Comparison of ENCODE assay signal across 8 cellular contexts in genomic region chr2:214808481-214808931, GRCh38. TPM values are rescaled to one million over a fixed set of nuclear protein-coding genes. Genes with fewer than 3 reads are reported as not detected.
A peak's percentile ranks its signal among the peaks of the same experiment; 100 is the strongest.
DNase-seq lines count a peak whose midpoint lies in the region; ATAC-seq and TF ChIP-seq lines count a peak whose summit lies in the region.

No MANE protein-coding gene starts in this region.

- H3K4me2 ChIP-seq in HCT116 (ENCODE audit: low read length), result peak overlapping the region; percentile 86

- ATAC-seq in HCT116 (no peak), GM19452 (IDR thresholded peaks at IDR 0.05; ENCODE audit: unreplicated experiment) (no peak), HG03457 (IDR thresholded peaks at IDR 0.05; ENCODE audit: unreplicated experiment) (no peak)
- no peak for ATAC-seq in activated naive CD8-positive, alpha-beta T cell treated with anti-CD3 and anti-CD28 coated beads, Interleukin-2, amount 10 ng/mL, durations not matched to agents 7 days and 5 days (ENCODE audit: low read depth)

- peaks cover 56% of the 10 kb centered on the region for H3K79me2 ChIP-seq in HCT116 (ENCODE audit: insufficient read depth, low read length)

- peak overlapping the region; percentile 95 for H3K4me3 Mint-ChIP-seq in activated naive CD8-positive, alpha-beta T cell treated with anti-CD3 and anti-CD28 coated beads, Interleukin-2, amount 10 ng/mL, durations not matched to agents 7 days and 5 days

- H3K36me3 Mint-ChIP-seq in activated naive CD8-positive, alpha-beta T cell treated with anti-CD3 and anti-CD28 coated beads, Interleukin-2, amount 10 ng/mL, durations not matched to agents 7 days and 5 days, result peaks cover 21% of the 10 kb centered on the region

- POLR2A ChIA-PET in A673 (lab: Charles Lee; ENCODE audit: low non-redundant PET) (no interaction called here), HCT116 (lab: Charles Lee) (no interaction called here)
- POLR2A ChIA-PET in activated naive CD8-positive, alpha-beta T cell treated with anti-CD3 and anti-CD28 coated beads, Interleukin-2, amount 10 ng/mL, durations not matched to agents 7 days and 5 days (lab: Charles Lee), result interaction anchor here (1.0 to 1.9 kb wide), 3 partner anchors 503 to 1525 kb away, joined by 3 to 5 read pairs (median 4); partner anchors contain the start of gene ATIC

- H3K36me3 ChIP-seq in A673 (ENCODE audit: insufficient read depth, low read length, poor library complexity, severe bottlenecking), result no peaks in the 10 kb centered on the region
- peaks cover 0 to 5% of the 10 kb centered on the region in 2 experiments; a peak in 1 of 4 replicates for H3K36me3 ChIP-seq in HCT116 (ENCODE audit: control insufficient read depth in 1 of 2, insufficient read depth in 2 of 2, low read length in 2 of 2)
- H3K36me3 ChIP-seq in stomach, result no peaks in the 10 kb centered on the region

- H3K27ac ChIP-seq in A673 (ENCODE audit: low read depth, low read length, poor library complexity, severe bottlenecking), result peak overlapping the region; percentile 96
- H3K27ac ChIP-seq in HCT116 (ENCODE audit: low read depth, low read length), result peak overlapping the region; percentile 91
- H3K27ac ChIP-seq in stomach, result peak overlapping the region; percentile 77 to 98 (median 94)

- no peaks in the 10 kb centered on the region for H3K27me3 Mint-ChIP-seq in activated naive CD8-positive, alpha-beta T cell treated with anti-CD3 and anti-CD28 coated beads, Interleukin-2, amount 10 ng/mL, durations not matched to agents 7 days and 5 days

- TF ChIP-seq POLR2A in HCT116 (IDR thresholded peaks at IDR 0.05; ENCODE audit: borderline replicate concordance, extremely low read depth, insufficient read depth, insufficient read length), result no peak
- no peak for TF ChIP-seq POLR2A in stomach (IDR thresholded peaks at IDR 0.05)

- H3K9ac ChIP-seq in HCT116 (ENCODE audit: low read length), result peak overlapping the region; percentile 92

- TF ChIP-seq EP300 in stomach (IDR thresholded peaks at IDR 0.05), result no peak

- TSS peak; percentile 42 for BruUV-seq in A673 (replicated peaks; lab: Mats Ljungman, UMichigan)
- no TSS peak for BruUV-seq in HCT116 (replicated peaks; lab: Mats Ljungman, UMichigan)

- H3K27me3 ChIP-seq in A673 (replicated peaks; ENCODE audit: insufficient read depth, low read depth, low read length, poor library complexity) (no peaks in the 10 kb centered on the region), HCT116 (ENCODE audit: insufficient read depth, low read length) (no peaks in the 10 kb centered on the region), stomach (no peaks in the 10 kb centered on the region)

- no peak for TF ChIP-seq RAD21 in HCT116 (IDR thresholded peaks at IDR 0.05; ENCODE audit: low read depth)

- RAD21 ChIA-PET in HCT116 (lab: Charles Lee; ENCODE audit: low non-redundant PET in 1 of 2, low total read pairs in 2 of 2, uncharacterized antibody in 2 of 2, unreplicated experiment in 2 of 2), result no interaction called here

- H3K9me3 ChIP-seq in A673 (ENCODE audit: low read depth, low read length, poor library complexity, severe bottlenecking), result no peaks in the 10 kb centered on the region
- H3K9me3 ChIP-seq in HCT116 (ENCODE audit: control insufficient read depth in 1 of 2, insufficient read depth in 1 of 2, low read depth in 1 of 2, low read length in 2 of 2), result no peaks in the 10 kb centered on the region
- H3K9me3 ChIP-seq in stomach, result no peaks in the 10 kb centered on the region

- 0 to 1% (median 1%) methylated on average over 7 of the region's 7 CpGs for WGBS in stomach, 5 donors

- no peak for DNase-seq in A673 (ENCODE audit: low spot score)
- DNase-seq in HCT116 (ENCODE audit: low read depth, low spot score), result no peak
- no peak for DNase-seq in activated naive CD8-positive, alpha-beta T cell treated with anti-CD3 and anti-CD28 coated beads, Interleukin-2, amount 10 ng/mL, durations not matched to agents 7 days and 5 days
- DNase-seq in iris pigment epithelial cell (ENCODE audit: low read depth), result peak; percentile 11
- no peak for DNase-seq in stomach
- DNase-seq in activated gamma-delta T cell treated with Interleukin-2 at 50 U/mL for 16 hours, result no peak

- peaks cover 29% of the 10 kb centered on the region for H3K4me1 Mint-ChIP-seq in activated naive CD8-positive, alpha-beta T cell treated with anti-CD3 and anti-CD28 coated beads, Interleukin-2, amount 10 ng/mL, durations not matched to agents 7 days and 5 days

- H3K27ac Mint-ChIP-seq in activated naive CD8-positive, alpha-beta T cell treated with anti-CD3 and anti-CD28 coated beads, Interleukin-2, amount 10 ng/mL, durations not matched to agents 7 days and 5 days, result peak overlapping the region; percentile 95

- intact Hi-C loops in A673 (cut with micrococcal nuclease; ENCODE audit: unreplicated experiment), result loop anchor here (10.0 kb wide), 1 partner anchor 1126 kb away; no protein-coding TSS in a partner anchor
- intact Hi-C loops in HCT116 (cut with micrococcal nuclease), result no loop called here
- intact Hi-C loops in stomach (cut with DNase I; ENCODE audit: low total_unique reads), result no loop called here

- H4K20me1 ChIP-seq in HCT116 (ENCODE audit: insufficient read depth), result 0 out of 2 replicates have a peak, but pooled peaks cover 3% of the 10 kb centered on the region

- H2AFZ ChIP-seq in HCT116 (ENCODE audit: low read depth, low read length, poor library complexity, severe bottlenecking), result no peak overlapping the region

- H3K9me2 ChIP-seq in HCT116 (ENCODE audit: insufficient read depth), result no peaks in the 10 kb centered on the region

- CTCF ChIA-PET in A673 (lab: Charles Lee) (no interaction called here), HCT116 (lab: Charles Lee) (interaction anchor here (1.3 kb wide), 1 partner anchor 729 kb away, joined by 5 read pairs; no protein-coding TSS in a partner anchor)

- no peaks in the 10 kb centered on the region for H3K9me3 Mint-ChIP-seq in activated naive CD8-positive, alpha-beta T cell treated with anti-CD3 and anti-CD28 coated beads, Interleukin-2, amount 10 ng/mL, durations not matched to agents 7 days and 5 days

- H3K4me3 ChIP-seq in A673 (ENCODE audit: low read depth, low read length, poor library complexity, severe bottlenecking), result peak overlapping the region; percentile 81
- H3K4me3 ChIP-seq in HCT116 (replicated peaks in 1 of 2; ENCODE audit: low read depth in 1 of 2, low read length in 2 of 2), result peak overlapping the region; percentile 82 to 94
- peak overlapping the region; percentile 59 to 76 (median 68) for H3K4me3 ChIP-seq in stomach

- H3K4me1 ChIP-seq in A673 (ENCODE audit: insufficient read depth, low read length, poor library complexity, severe bottlenecking) (peaks cover 28% of the 10 kb centered on the region), HCT116 (ENCODE audit: control insufficient read depth in 1 of 2, insufficient read depth in 2 of 2, low read length in 2 of 2) (peaks cover 3 to 20% of the 10 kb centered on the region in 2 experiments; a peak in 3 of 4 replicates), stomach (peaks cover 0 to 47% (median 25%) of the 10 kb centered on the region in 4 donors)

- TF ChIP-seq CTCF in A673 (conservative IDR thresholded peaks at IDR 0.05; ENCODE audit: low read depth, low read length), result no peak
- TF ChIP-seq CTCF in HCT116 (IDR thresholded peaks at IDR 0.05 in 2 of 3, conservative IDR thresholded peaks at IDR 0.05 in 1 of 3; ENCODE audit: borderline replicate concordance in 1 of 3, insufficient read depth in 1 of 3, low read depth in 2 of 3, low read length in 2 of 3), result no peak
- no peak for TF ChIP-seq CTCF in stomach (IDR thresholded peaks at IDR 0.05)

TF ChIP-seq in HCT116, 20 proteins besides CTCF, POLR2A, EP300 and RAD21 (continues in another document):
- TF ChIP-seq EGR1 (IDR thresholded peaks at IDR 0.05; ENCODE audit: low read depth) (no peak), YY1 (IDR thresholded peaks at IDR 0.05; ENCODE audit: extremely low read depth, insufficient replicate concordance, low read depth, low read length) (no peak), SP1 (IDR thresholded peaks at IDR 0.05; ENCODE audit: low read depth) (no peak), REST (IDR thresholded peaks at IDR 0.05; ENCODE audit: low read depth) (no peak), FOSL1 (IDR thresholded peaks at IDR 0.05; ENCODE audit: low read depth) (no peak), EZH2 (IDR thresholded peaks at IDR 0.05) (no peak), ZNF274 (IDR thresholded peaks at IDR 0.05; ENCODE audit: low read depth, low read length) (no peak)

RNA-seq across cellular contexts. Expression of gene BARD1, which starts 1.0 kb away (rescaled TPM):
- 29.7 and 32.8 TPM in 2 replicates for total RNA-seq in A673 (2021)
- 19.3 TPM for total RNA-seq in HCT116 (2021; ENCODE audit: unreplicated experiment)
- 9.5 and 13.8 TPM in 2 replicates for polyA plus RNA-seq in HCT116 (2012)
- total RNA-seq in activated naive CD8-positive, alpha-beta T cell treated with anti-CD3 and anti-CD28 coated beads, Interleukin-2, amount 10 ng/mL, durations not matched to agents 7 days and 5 days, result 10 to 100 TPM; 39.3 to 40.8 TPM
- 10 to 100 TPM in 4 of 5 donors, 1 to 10 TPM in 1; 9.8 to 74.4 (median 46.7) TPM for total RNA-seq in stomach
- polyA plus RNA-seq in stomach, result 1 to 10 TPM; 1.2 to 4.3 (median 1.2) TPM
